ENCODE assay signal across 1 cellular context in the genomic region with DNA sequence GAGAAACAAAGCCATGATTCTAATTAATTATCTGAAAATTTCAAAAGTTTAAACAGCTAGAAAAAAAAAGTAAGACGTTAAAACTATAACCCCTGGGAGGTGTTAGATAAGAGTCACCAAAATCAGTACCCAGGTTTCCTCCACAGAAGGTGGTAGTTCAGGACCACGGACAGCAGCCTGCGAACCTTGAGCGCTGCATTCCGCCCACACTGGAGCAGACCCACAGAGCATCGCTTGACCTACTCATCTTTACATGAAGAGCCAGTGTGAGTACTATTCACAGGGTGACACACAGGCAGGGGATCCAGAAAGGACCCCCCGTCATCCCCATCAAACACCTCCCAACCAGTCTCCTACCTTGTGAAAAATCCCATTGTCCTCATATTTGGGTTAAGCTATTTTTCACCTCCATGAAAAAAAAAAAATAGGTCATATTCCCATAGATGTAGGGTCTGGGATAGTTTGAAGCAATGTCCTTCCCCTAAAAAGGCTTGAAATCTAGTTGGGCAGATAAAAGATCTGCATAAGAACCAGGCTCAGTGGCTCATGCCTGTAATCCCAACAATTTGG.
A peak's percentile ranks its signal among the peaks of the same experiment; 100 is the strongest.
TF ChIP-seq lines count a peak whose summit lies in the region.

No MANE protein-coding gene starts in this region.

TF ChIP-seq in HepG2, 621 proteins besides CTCF, POLR2A, EP300 and RAD21 (continued from another document and continues in another):
- TF ChIP-seq MXD4 (CRISPR knock-in tag; IDR thresholded peaks at IDR 0.05) (peak; percentile 76; the same call in 1 of the 2 replicates), CC2D1A (CRISPR knock-in tag; IDR thresholded peaks at IDR 0.05) (no peak), ZNF251 (CRISPR knock-in tag; IDR thresholded peaks at IDR 0.05) (no peak), ISX (CRISPR knock-in tag; conservative IDR thresholded peaks at IDR 0.05) (peak; percentile 94), ZNF430 (CRISPR knock-in tag; IDR thresholded peaks at IDR 0.05) (peak; percentile 51; the same call in 1 of the 2 replicates), ZNF12 (CRISPR knock-in tag; IDR thresholded peaks at IDR 0.05) (peak; percentile 73), ZNF232 (CRISPR knock-in tag; IDR thresholded peaks at IDR 0.05; ENCODE audit: borderline replicate concordance) (peak; percentile 95; the same call in 1 of the 2 replicates), FOXC1 (CRISPR knock-in tag; IDR thresholded peaks at IDR 0.05; ENCODE audit: borderline replicate concordance) (no peak), ETV5 (CRISPR knock-in tag; IDR thresholded peaks at IDR 0.05; ENCODE audit: borderline replicate concordance) (no peak; the same call in 1 of the 2 replicates), ZFP36L1 (CRISPR knock-in tag; IDR thresholded peaks at IDR 0.05) (0 out of 2 replicates have a peak, but pooled peaks have one; percentile 56), BRCA1 (CRISPR knock-in tag; IDR thresholded peaks at IDR 0.05) (0 out of 2 replicates have a peak, but pooled peaks have one; percentile 47), KLF15 (CRISPR knock-in tag; IDR thresholded peaks at IDR 0.05; ENCODE audit: borderline replicate concordance) (peak; percentile 62; the same call in 1 of the 2 replicates), ADNP (CRISPR knock-in tag; IDR thresholded peaks at IDR 0.05) (no peak), TAF15 (IDR thresholded peaks at IDR 0.05; ENCODE audit: low read depth, low read length, poor library complexity, severe bottlenecking) (no peak), ZNF567 (CRISPR knock-in tag; IDR thresholded peaks at IDR 0.05; ENCODE audit: borderline replicate concordance) (no peak), WIZ (CRISPR knock-in tag; IDR thresholded peaks at IDR 0.05) (peak; percentile 98), NCOA1 (CRISPR knock-in tag; IDR thresholded peaks at IDR 0.05) (no peak), RBM39 (IDR thresholded peaks at IDR 0.05; ENCODE audit: low read depth, low read length, poor library complexity, severe bottlenecking) (no peak), ZNF883 (CRISPR knock-in tag; IDR thresholded peaks at IDR 0.05; ENCODE audit: not compliant biosample characterization) (no peak), ONECUT2 (CRISPR knock-in tag; IDR thresholded peaks at IDR 0.05) (0 out of 2 replicates have a peak, but pooled peaks have one; percentile 32), SOX13 (IDR thresholded peaks at IDR 0.05) (no peak), SOX13 (CRISPR knock-in tag; conservative IDR thresholded peaks at IDR 0.05 in 1 of 2, IDR thresholded peaks at IDR 0.05 in 1 of 2) (peak in 1 of 2 experiments; percentile 42; a peak in 2 of 4 replicates), ZNF44 (CRISPR knock-in tag; IDR thresholded peaks at IDR 0.05) (no peak), RFXANK (CRISPR knock-in tag; IDR thresholded peaks at IDR 0.05) (peak; percentile 51; the same call in 1 of the 2 replicates), ZNF816 (CRISPR knock-in tag; IDR thresholded peaks at IDR 0.05; ENCODE audit: borderline replicate concordance) (no peak), ZNF317 (CRISPR knock-in tag; IDR thresholded peaks at IDR 0.05) (0 out of 2 replicates have a peak, but pooled peaks have one; percentile 24), JARID2 (CRISPR knock-in tag; IDR thresholded peaks at IDR 0.05; ENCODE audit: insufficient replicate concordance) (no peak)
- TF ChIP-seq, protein P1, sequence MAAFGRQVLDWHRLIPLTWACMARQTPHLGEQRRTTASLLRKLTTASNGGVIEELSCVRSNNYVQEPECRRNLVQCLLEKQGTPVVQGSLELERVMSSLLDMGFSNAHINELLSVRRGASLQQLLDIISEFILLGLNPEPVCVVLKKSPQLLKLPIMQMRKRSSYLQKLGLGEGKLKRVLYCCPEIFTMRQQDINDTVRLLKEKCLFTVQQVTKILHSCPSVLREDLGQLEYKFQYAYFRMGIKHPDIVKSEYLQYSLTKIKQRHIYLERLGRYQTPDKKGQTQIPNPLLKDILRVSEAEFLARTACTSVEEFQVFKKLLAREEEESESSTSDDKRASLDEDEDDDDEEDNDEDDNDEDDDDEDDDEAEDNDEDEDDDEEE (CRISPR knock-in tag; IDR thresholded peaks at IDR 0.05), result peak; percentile 52; the same call in 1 of the 2 replicates
- TF ChIP-seq, protein P2, sequence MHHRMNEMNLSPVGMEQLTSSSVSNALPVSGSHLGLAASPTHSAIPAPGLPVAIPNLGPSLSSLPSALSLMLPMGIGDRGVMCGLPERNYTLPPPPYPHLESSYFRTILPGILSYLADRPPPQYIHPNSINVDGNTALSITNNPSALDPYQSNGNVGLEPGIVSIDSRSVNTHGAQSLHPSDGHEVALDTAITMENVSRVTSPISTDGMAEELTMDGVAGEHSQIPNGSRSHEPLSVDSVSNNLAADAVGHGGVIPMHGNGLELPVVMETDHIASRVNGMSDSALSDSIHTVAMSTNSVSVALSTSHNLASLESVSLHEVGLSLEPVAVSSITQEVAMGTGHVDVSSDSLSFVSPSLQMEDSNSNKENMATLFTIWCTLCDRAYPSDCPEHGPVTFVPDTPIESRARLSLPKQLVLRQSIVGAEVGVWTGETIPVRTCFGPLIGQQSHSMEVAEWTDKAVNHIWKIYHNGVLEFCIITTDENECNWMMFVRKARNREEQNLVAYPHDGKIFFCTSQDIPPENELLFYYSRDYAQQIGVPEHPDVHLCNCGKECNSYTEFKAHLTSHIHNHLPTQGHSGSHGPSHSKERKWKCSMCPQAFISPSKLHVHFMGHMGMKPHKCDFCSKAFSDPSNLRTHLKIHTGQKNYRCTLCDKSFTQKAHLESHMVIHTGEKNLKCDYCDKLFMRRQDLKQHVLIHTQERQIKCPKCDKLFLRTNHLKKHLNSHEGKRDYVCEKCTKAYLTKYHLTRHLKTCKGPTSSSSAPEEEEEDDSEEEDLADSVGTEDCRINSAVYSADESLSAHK (CRISPR knock-in tag; IDR thresholded peaks at IDR 0.05; ENCODE audit: borderline replicate concordance), result peak; percentile 72; the same call in 1 of the 2 replicates
- TF ChIP-seq, protein P3, sequence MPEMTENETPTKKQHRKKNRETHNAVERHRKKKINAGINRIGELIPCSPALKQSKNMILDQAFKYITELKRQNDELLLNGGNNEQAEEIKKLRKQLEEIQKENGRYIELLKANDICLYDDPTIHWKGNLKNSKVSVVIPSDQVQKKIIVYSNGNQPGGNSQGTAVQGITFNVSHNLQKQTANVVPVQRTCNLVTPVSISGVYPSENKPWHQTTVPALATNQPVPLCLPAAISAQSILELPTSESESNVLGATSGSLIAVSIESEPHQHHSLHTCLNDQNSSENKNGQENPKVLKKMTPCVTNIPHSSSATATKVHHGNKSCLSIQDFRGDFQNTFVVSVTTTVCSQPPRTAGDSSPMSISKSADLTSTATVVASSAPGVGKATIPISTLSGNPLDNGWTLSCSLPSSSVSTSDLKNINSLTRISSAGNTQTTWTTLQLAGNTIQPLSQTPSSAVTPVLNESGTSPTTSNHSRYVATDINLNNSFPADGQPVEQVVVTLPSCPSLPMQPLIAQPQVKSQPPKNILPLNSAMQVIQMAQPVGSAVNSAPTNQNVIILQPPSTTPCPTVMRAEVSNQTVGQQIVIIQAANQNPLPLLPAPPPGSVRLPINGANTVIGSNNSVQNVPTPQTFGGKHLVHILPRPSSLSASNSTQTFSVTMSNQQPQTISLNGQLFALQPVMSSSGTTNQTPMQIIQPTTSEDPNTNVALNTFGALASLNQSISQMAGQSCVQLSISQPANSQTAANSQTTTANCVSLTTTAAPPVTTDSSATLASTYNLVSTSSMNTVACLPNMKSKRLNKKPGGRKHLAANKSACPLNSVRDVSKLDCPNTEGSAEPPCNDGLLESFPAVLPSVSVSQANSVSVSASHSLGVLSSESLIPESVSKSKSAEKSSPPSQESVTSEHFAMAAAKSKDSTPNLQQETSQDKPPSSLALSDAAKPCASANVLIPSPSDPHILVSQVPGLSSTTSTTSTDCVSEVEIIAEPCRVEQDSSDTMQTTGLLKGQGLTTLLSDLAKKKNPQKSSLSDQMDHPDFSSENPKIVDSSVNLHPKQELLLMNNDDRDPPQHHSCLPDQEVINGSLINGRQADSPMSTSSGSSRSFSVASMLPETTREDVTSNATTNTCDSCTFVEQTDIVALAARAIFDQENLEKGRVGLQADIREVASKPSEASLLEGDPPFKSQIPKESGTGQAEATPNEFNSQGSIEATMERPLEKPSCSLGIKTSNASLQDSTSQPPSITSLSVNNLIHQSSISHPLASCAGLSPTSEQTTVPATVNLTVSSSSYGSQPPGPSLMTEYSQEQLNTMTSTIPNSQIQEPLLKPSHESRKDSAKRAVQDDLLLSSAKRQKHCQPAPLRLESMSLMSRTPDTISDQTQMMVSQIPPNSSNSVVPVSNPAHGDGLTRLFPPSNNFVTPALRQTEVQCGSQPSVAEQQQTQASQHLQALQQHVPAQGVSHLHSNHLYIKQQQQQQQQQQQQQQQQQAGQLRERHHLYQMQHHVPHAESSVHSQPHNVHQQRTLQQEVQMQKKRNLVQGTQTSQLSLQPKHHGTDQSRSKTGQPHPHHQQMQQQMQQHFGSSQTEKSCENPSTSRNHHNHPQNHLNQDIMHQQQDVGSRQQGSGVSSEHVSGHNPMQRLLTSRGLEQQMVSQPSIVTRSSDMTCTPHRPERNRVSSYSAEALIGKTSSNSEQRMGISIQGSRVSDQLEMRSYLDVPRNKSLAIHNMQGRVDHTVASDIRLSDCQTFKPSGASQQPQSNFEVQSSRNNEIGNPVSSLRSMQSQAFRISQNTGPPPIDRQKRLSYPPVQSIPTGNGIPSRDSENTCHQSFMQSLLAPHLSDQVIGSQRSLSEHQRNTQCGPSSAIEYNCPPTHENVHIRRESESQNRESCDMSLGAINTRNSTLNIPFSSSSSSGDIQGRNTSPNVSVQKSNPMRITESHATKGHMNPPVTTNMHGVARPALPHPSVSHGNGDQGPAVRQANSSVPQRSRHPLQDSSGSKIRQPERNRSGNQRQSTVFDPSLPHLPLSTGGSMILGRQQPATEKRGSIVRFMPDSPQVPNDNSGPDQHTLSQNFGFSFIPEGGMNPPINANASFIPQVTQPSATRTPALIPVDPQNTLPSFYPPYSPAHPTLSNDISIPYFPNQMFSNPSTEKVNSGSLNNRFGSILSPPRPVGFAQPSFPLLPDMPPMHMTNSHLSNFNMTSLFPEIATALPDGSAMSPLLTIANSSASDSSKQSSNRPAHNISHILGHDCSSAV (CRISPR knock-in tag; IDR thresholded peaks at IDR 0.05; ENCODE audit: borderline replicate concordance), result no peak
- TF ChIP-seq, protein P4, sequence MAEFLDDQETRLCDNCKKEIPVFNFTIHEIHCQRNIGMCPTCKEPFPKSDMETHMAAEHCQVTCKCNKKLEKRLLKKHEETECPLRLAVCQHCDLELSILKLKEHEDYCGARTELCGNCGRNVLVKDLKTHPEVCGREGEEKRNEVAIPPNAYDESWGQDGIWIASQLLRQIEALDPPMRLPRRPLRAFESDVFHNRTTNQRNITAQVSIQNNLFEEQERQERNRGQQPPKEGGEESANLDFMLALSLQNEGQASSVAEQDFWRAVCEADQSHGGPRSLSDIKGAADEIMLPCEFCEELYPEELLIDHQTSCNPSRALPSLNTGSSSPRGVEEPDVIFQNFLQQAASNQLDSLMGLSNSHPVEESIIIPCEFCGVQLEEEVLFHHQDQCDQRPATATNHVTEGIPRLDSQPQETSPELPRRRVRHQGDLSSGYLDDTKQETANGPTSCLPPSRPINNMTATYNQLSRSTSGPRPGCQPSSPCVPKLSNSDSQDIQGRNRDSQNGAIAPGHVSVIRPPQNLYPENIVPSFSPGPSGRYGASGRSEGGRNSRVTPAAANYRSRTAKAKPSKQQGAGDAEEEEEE (CRISPR knock-in tag; IDR thresholded peaks at IDR 0.05; ENCODE audit: borderline replicate concordance), result no peak
- TF ChIP-seq, protein P5, sequence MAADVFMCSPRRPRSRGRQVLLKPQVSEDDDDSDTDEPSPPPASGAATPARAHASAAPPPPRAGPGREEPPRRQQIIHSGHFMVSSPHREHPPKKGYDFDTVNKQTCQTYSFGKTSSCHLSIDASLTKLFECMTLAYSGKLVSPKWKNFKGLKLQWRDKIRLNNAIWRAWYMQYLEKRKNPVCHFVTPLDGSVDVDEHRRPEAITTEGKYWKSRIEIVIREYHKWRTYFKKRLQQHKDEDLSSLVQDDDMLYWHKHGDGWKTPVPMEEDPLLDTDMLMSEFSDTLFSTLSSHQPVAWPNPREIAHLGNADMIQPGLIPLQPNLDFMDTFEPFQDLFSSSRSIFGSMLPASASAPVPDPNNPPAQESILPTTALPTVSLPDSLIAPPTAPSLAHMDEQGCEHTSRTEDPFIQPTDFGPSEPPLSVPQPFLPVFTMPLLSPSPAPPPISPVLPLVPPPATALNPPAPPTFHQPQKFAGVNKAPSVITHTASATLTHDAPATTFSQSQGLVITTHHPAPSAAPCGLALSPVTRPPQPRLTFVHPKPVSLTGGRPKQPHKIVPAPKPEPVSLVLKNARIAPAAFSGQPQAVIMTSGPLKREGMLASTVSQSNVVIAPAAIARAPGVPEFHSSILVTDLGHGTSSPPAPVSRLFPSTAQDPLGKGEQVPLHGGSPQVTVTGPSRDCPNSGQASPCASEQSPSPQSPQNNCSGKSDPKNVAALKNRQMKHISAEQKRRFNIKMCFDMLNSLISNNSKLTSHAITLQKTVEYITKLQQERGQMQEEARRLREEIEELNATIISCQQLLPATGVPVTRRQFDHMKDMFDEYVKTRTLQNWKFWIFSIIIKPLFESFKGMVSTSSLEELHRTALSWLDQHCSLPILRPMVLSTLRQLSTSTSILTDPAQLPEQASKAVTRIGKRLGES (CRISPR knock-in tag; IDR thresholded peaks at IDR 0.05; ENCODE audit: borderline replicate concordance), result peak; percentile 85; the same call in 1 of the 2 replicates
- TF ChIP-seq, protein P6, sequence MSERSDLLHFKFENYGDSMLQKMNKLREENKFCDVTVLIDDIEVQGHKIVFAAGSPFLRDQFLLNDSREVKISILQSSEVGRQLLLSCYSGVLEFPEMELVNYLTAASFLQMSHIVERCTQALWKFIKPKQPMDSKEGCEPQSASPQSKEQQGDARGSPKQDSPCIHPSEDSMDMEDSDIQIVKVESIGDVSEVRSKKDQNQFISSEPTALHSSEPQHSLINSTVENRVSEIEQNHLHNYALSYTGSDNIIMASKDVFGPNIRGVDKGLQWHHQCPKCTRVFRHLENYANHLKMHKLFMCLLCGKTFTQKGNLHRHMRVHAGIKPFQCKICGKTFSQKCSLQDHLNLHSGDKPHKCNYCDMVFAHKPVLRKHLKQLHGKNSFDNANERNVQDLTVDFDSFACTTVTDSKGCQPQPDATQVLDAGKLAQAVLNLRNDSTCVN (CRISPR knock-in tag; IDR thresholded peaks at IDR 0.05; ENCODE audit: borderline replicate concordance), result peak; percentile 85
- TF ChIP-seq, protein P7, sequence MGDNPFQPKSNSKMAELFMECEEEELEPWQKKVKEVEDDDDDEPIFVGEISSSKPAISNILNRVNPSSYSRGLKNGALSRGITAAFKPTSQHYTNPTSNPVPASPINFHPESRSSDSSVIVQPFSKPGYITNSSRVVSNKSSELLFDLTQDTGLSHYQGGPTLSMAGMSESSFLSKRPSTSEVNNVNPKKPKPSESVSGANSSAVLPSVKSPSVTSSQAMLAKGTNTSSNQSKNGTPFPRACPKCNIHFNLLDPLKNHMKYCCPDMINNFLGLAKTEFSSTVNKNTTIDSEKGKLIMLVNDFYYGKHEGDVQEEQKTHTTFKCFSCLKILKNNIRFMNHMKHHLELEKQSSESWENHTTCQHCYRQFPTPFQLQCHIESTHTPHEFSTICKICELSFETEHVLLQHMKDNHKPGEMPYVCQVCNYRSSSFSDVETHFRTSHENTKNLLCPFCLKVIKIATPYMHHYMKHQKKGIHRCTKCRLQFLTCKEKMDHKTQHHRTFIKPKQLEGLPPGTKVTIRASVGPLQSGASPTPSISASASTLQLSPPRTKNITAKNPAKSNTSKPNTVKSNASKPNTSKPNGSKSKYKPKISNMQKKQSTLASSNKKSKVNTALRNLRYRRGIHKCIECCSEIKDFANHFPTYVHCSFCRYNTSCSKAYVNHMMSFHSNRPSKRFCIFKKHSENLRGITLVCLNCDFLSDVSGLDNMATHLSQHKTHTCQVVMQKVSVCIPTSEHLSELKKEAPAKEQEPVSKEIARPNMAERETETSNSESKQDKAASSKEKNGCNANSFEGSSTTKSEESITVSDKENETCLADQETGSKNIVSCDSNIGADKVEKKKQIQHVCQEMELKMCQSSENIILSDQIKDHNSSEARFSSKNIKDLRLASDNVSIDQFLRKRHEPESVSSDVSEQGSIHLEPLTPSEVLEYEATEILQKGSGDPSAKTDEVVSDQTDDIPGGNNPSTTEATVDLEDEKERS (CRISPR knock-in tag; IDR thresholded peaks at IDR 0.05), result no peak
